ENCODE assay signal across 19 cellular contexts in the genomic region with DNA sequence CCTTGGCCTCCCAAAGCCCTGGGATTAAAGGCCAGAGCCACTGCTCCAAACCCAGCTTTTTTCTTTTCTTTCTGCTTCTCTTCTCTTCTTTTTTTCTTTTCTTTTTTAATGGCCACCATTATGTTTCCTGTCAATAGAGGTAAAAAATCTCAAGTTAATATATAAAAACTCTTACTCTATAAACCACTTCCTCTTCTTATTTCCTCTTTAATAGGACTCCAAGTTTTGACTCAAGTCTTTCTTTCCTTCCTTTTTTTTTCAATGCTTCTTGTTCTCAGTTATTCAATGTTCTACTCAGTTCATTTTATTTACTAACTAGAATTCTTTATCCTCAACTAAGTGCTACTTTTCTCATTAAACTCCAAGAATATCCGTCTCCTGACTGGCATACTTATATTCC. TPM values are rescaled to one million over a fixed set of nuclear protein-coding genes. Genes with fewer than 3 reads are reported as not detected.
A peak's percentile ranks its signal among the peaks of the same experiment; 100 is the strongest.
DNase-seq lines count a peak whose midpoint lies in the region; ATAC-seq and TF ChIP-seq lines count a peak whose summit lies in the region.
"Had no signal": no experiment of that assay in that cellular context is flagged by ENCODE, and none has a peak within 500 bp of the region (broad histone marks: within the 10 kb centered on the region; RNA-seq: fewer than 3 reads in every experiment).

No MANE protein-coding gene starts in this region.

- H3K4me3 Mint-ChIP-seq in CD4-positive, CD25-positive, alpha-beta regulatory T cell: peak overlapping the region in 2 of 4 donors; percentile 14 to 55
- H3K4me3 Mint-ChIP-seq in activated naive CD8-positive, alpha-beta T cell treated with anti-CD3 and anti-CD28 coated beads for 36 hours: no peak overlapping the region
- H3K4me3 Mint-ChIP-seq: activated T-helper 17 cell treated with anti-CD3 and anti-CD28 coated beads, Interleukin-2, amount 50 U/mL, for 72 hours had no signal

- no peaks in the 10 kb centered on the region for H3K27me3 Mint-ChIP-seq in CD4-positive, CD25-positive, alpha-beta regulatory T cell
- H3K27me3 Mint-ChIP-seq in activated naive CD8-positive, alpha-beta T cell treated with anti-CD3 and anti-CD28 coated beads for 36 hours: no peaks in the 10 kb centered on the region
- H3K27me3 Mint-ChIP-seq: activated T-helper 17 cell treated with anti-CD3 and anti-CD28 coated beads, Interleukin-2, amount 50 U/mL, for 72 hours; progenitor cell of endocrine pancreas had no signal

- no peak overlapping the region for H3K18ac ChIP-seq in mesenchymal stem cell (ENCODE audit: low read depth in 1 of 2, low read length in 2 of 2)

- H3K14ac ChIP-seq in mesenchymal stem cell (ENCODE audit: low read length in 2 of 2): no peak overlapping the region

- no peak overlapping the region for H4K8ac ChIP-seq in mesenchymal stem cell (ENCODE audit: low read length)

- no peaks in the 10 kb centered on the region for H3K9me3 ChIP-seq in CD4-positive, CD25-positive, alpha-beta regulatory T cell (ENCODE audit: control insufficient read depth in 2 of 2, low read length in 2 of 2)
- H3K9me3 ChIP-seq in breast epithelium (no peaks in the 10 kb centered on the region), mesenchymal stem cell (ENCODE audit: control insufficient read depth, low read length) (no peaks in the 10 kb centered on the region)
- H3K9me3 ChIP-seq in effector memory CD4-positive, alpha-beta T cell (ENCODE audit: control insufficient read depth, low read length): no peaks in the 10 kb centered on the region

- no peak overlapping the region for H2BK12ac ChIP-seq in mesenchymal stem cell (ENCODE audit: low read length in 2 of 2)

- DNase-seq in CD4-positive, CD25-positive, alpha-beta regulatory T cell: no peak
- DNase-seq in NAMALWA (ENCODE audit: low spot score): peak; percentile 64
- no peak for DNase-seq in activated naive CD8-positive, alpha-beta T cell treated with anti-CD3 and anti-CD28 coated beads for 36 hours
- DNase-seq in breast epithelium (ENCODE audit: low spot score in 2 of 2): no peak
- no peak for DNase-seq in mesenchymal stem cell
- DNase-seq in effector CD8-positive, alpha-beta T cell (lab: John Stamatoyannopoulos, UW): no peak
- DNase-seq in effector memory CD4-positive, alpha-beta T cell: no peak
- DNase-seq: activated CD4-positive, alpha-beta T cell treated with anti-CD3 and anti-CD28 coated beads, Interleukin-2, amount 50 U/mL, for 1 hour; aorta; cortex of kidney; left cardiac atrium; NCI-H1694 treated with DMSO at 0.1 percent for 48 hours; NCI-H524 treated with DMSO at 0.1 percent for 48 hours; T-helper 2 cell had no signal

- no peak overlapping the region for H4K91ac ChIP-seq in mesenchymal stem cell (ENCODE audit: low read length)

- H3K4ac ChIP-seq in mesenchymal stem cell (ENCODE audit: low read depth in 1 of 2, low read length in 2 of 2): no peak overlapping the region

- no peak overlapping the region for H3K23ac ChIP-seq in mesenchymal stem cell (ENCODE audit: low read length in 2 of 2)

- H2AK5ac ChIP-seq in mesenchymal stem cell (ENCODE audit: low read length, severe bottlenecking): no peak overlapping the region

- H2BK5ac ChIP-seq in mesenchymal stem cell (ENCODE audit: low read depth, low read length, poor library complexity, severe bottlenecking): no peak overlapping the region

- H3K4me1 ChIP-seq in CD4-positive, CD25-positive, alpha-beta regulatory T cell (ENCODE audit: control insufficient read depth, insufficient read depth, low read length, poor library complexity, severe bottlenecking): peaks cover 7% of the 10 kb centered on the region
- H3K4me1 ChIP-seq in breast epithelium (no peaks in the 10 kb centered on the region), mesenchymal stem cell (ENCODE audit: control insufficient read depth, insufficient read depth, low read depth, low read length) (no peaks in the 10 kb centered on the region)
- H3K4me1 ChIP-seq in effector memory CD4-positive, alpha-beta T cell (ENCODE audit: control insufficient read depth, insufficient read depth, low read length, poor library complexity, severe bottlenecking): peaks cover 3% of the 10 kb centered on the region

- peak overlapping the region in 2 of 3 donors; percentile 4 to 58 for H3K27ac Mint-ChIP-seq in CD4-positive, CD25-positive, alpha-beta regulatory T cell
- H3K27ac Mint-ChIP-seq in activated naive CD8-positive, alpha-beta T cell treated with anti-CD3 and anti-CD28 coated beads for 36 hours: peak overlapping the region; percentile 63
- H3K27ac Mint-ChIP-seq: activated T-helper 17 cell treated with anti-CD3 and anti-CD28 coated beads, Interleukin-2, amount 50 U/mL, for 72 hours; progenitor cell of endocrine pancreas had no signal

- no peak overlapping the region for H3K27ac ChIP-seq in CD4-positive, CD25-positive, alpha-beta regulatory T cell (ENCODE audit: insufficient read depth, low read length, poor library complexity, severe bottlenecking)
- H3K27ac ChIP-seq in breast epithelium (no peak overlapping the region), mesenchymal stem cell (ENCODE audit: low read length, poor library complexity, severe bottlenecking) (no peak overlapping the region)
- H3K27ac ChIP-seq in effector memory CD4-positive, alpha-beta T cell (ENCODE audit: insufficient read depth, low read length, poor library complexity, severe bottlenecking): no peak overlapping the region
- H3K27ac ChIP-seq: hepatocyte, RWPE1 had no signal

- peak in 1 of 2 donors; percentile 39 for ATAC-seq in CD4-positive, CD25-positive, alpha-beta regulatory T cell (ENCODE audit: low read depth in 2 of 2)
- ATAC-seq in GM21423 (IDR thresholded peaks at IDR 0.05; ENCODE audit: unreplicated experiment): peak; percentile 54
- ATAC-seq: activated T-helper 17 cell treated with anti-CD3 and anti-CD28 coated beads, Interleukin-2, amount 50 U/mL, for 72 hours; left cardiac atrium had no signal

- TF ChIP-seq POLR2A in breast epithelium (IDR thresholded peaks at IDR 0.05): no peak

- H3K4me1 Mint-ChIP-seq in CD4-positive, CD25-positive, alpha-beta regulatory T cell: peaks cover 13 to 22% (median 18%) of the 10 kb centered on the region in 4 donors
- H3K4me1 Mint-ChIP-seq in activated naive CD8-positive, alpha-beta T cell treated with anti-CD3 and anti-CD28 coated beads for 36 hours: peaks cover 16% of the 10 kb centered on the region
- H3K4me1 Mint-ChIP-seq: activated T-helper 17 cell treated with anti-CD3 and anti-CD28 coated beads, Interleukin-2, amount 50 U/mL, for 72 hours had no signal

- no peaks in the 10 kb centered on the region for H3K27me3 ChIP-seq in CD4-positive, CD25-positive, alpha-beta regulatory T cell (ENCODE audit: control insufficient read depth, insufficient read depth, low read length)
- no peaks in the 10 kb centered on the region for H3K27me3 ChIP-seq in breast epithelium
- no peaks in the 10 kb centered on the region for H3K27me3 ChIP-seq in mesenchymal stem cell (ENCODE audit: control insufficient read depth in 1 of 2, insufficient read depth in 1 of 2, low read length in 2 of 2)
- H3K27me3 ChIP-seq in effector memory CD4-positive, alpha-beta T cell (replicated peaks; ENCODE audit: control insufficient read depth, insufficient read depth, low read length, poor library complexity, severe bottlenecking): no peaks in the 10 kb centered on the region
- H3K27me3 ChIP-seq: hepatocyte had no signal

- H3K9ac ChIP-seq in mesenchymal stem cell (ENCODE audit: low read length): no peak overlapping the region

- H3K4me3 ChIP-seq in CD4-positive, CD25-positive, alpha-beta regulatory T cell (ENCODE audit: low read depth, low read length): peak overlapping the region; percentile 0
- H3K4me3 ChIP-seq in breast epithelium: no peak overlapping the region
- H3K4me3 ChIP-seq in mesenchymal stem cell (ENCODE audit: insufficient read depth in 1 of 2, low read depth in 1 of 2, low read length in 2 of 2): no peak overlapping the region
- no peak overlapping the region for H3K4me3 ChIP-seq in effector memory CD4-positive, alpha-beta T cell (ENCODE audit: insufficient read depth, low read depth, low read length, poor library complexity, severe bottlenecking)
- H3K4me3 ChIP-seq: hepatocyte had no signal

- intact Hi-C loops in breast epithelium (cut with DNase I; ENCODE audit: low total_unique reads): no loop called here

- WGBS in mesenchymal stem cell: 100% methylated on average over 1 of the region's 1 CpG

- peaks cover 3% of the 10 kb centered on the region for H3K36me3 Mint-ChIP-seq in CD4-positive, CD25-positive, alpha-beta regulatory T cell
- no peaks in the 10 kb centered on the region for H3K36me3 Mint-ChIP-seq in activated naive CD8-positive, alpha-beta T cell treated with anti-CD3 and anti-CD28 coated beads for 36 hours

- no peak overlapping the region for H2AFZ ChIP-seq in mesenchymal stem cell (ENCODE audit: low read depth, low read length)
- H2AFZ ChIP-seq: hepatocyte had no signal

- TF ChIP-seq CTCF in breast epithelium (IDR thresholded peaks at IDR 0.05): no peak

- H3K36me3 ChIP-seq in CD4-positive, CD25-positive, alpha-beta regulatory T cell (ENCODE audit: control insufficient read depth, insufficient read depth, low read length): no peaks in the 10 kb centered on the region
- no peaks in the 10 kb centered on the region for H3K36me3 ChIP-seq in breast epithelium
- H3K36me3 ChIP-seq in mesenchymal stem cell (ENCODE audit: control insufficient read depth in 1 of 2, insufficient read depth in 2 of 2, low read depth in 1 of 2, low read length in 2 of 2): no peaks in the 10 kb centered on the region
- no peaks in the 10 kb centered on the region for H3K36me3 ChIP-seq in effector memory CD4-positive, alpha-beta T cell (ENCODE audit: control insufficient read depth, insufficient read depth, low read length)

- no peaks in the 10 kb centered on the region for H3K79me1 ChIP-seq in mesenchymal stem cell (replicated peaks; ENCODE audit: low read length, poor library complexity, severe bottlenecking)

- H3K9me3 Mint-ChIP-seq in CD4-positive, CD25-positive, alpha-beta regulatory T cell: peaks cover 0 to 1% (median 0%) of the 10 kb centered on the region in 7 donors
- no peaks in the 10 kb centered on the region for H3K9me3 Mint-ChIP-seq in activated naive CD8-positive, alpha-beta T cell treated with anti-CD3 and anti-CD28 coated beads for 36 hours
- H3K9me3 Mint-ChIP-seq: activated T-helper 17 cell treated with anti-CD3 and anti-CD28 coated beads, Interleukin-2, amount 50 U/mL, for 72 hours had no signal

- no peak overlapping the region for H2BK120ac ChIP-seq in mesenchymal stem cell (ENCODE audit: low read depth, low read length)

- H3K4me2 ChIP-seq in mesenchymal stem cell (ENCODE audit: low read length, poor library complexity, severe bottlenecking): no peak overlapping the region
- H3K4me2 ChIP-seq: hepatocyte had no signal

- H2BK15ac ChIP-seq in mesenchymal stem cell (ENCODE audit: low read depth, poor library complexity, severe bottlenecking): no peak overlapping the region

RNA-seq across cellular contexts. Expression of a gene that starts 27.1 kb away (rescaled TPM):
- total RNA-seq in CD4-positive, CD25-positive, alpha-beta regulatory T cell: 189 TPM
- polyA plus RNA-seq in CD4-positive, CD25-positive, alpha-beta regulatory T cell: 10 to 100 TPM; 20.8 to 35.9 (median 26.4) TPM
- 10 to 100 TPM; 89.5 to 94.2 TPM for total RNA-seq in activated naive CD8-positive, alpha-beta T cell treated with anti-CD3 and anti-CD28 coated beads for 36 hours
- total RNA-seq in breast epithelium: 100 to 1,000 TPM; 179 to 282 (median 181) TPM
- 26.9 TPM for polyA plus RNA-seq in mesenchymal stem cell (2013, experiment 1 of 2)
- 25.1 TPM for polyA plus RNA-seq in mesenchymal stem cell (2013, experiment 2 of 2)
